ENCODE assay signal across 29 cellular contexts in genomic region chr2:120999374-121000097, GRCh38.
"Had no signal": no experiment of that assay in that cellular context is flagged by ENCODE, and none has a peak within 500 bp of the region (broad histone marks: within the 10 kb centered on the region; RNA-seq: fewer than 3 reads in every experiment).

No MANE protein-coding gene starts in this region.

- H3K4me3 Mint-ChIP-seq: mesothelial cell of epicardium; naive thymus-derived CD4-positive, alpha-beta T cell had no signal

- ATAC-seq: heart left ventricle; left lobe of liver; lower lobe of right lung; naive thymus-derived CD4-positive, alpha-beta T cell had no signal

- H2AFZ ChIP-seq: parathyroid adenoma had no signal

- H3K4me1 Mint-ChIP-seq: naive thymus-derived CD4-positive, alpha-beta T cell had no signal

- H3K27ac ChIP-seq: coronary artery, dorsolateral prefrontal cortex, heart left ventricle, lower lobe of right lung, parathyroid adenoma, SK-N-MC, spleen, suprapubic skin, tibial nerve, VCaP had no signal

- H3K4me3 ChIP-seq: coronary artery, dorsolateral prefrontal cortex, heart left ventricle, lower lobe of right lung, SK-N-MC, spleen, suprapubic skin, tibial nerve had no signal

- H3K36me3 Mint-ChIP-seq: mesothelial cell of epicardium; naive thymus-derived CD4-positive, alpha-beta T cell had no signal

- H3K9me3 Mint-ChIP-seq: mesothelial cell of epicardium had no signal

- H3K36me3 ChIP-seq: heart left ventricle, lower lobe of right lung, spleen, suprapubic skin, tibial nerve had no signal

- H3K27ac Mint-ChIP-seq: mesothelial cell of epicardium; naive thymus-derived CD4-positive, alpha-beta T cell had no signal

- H3K9ac ChIP-seq: parathyroid adenoma had no signal

- FAIRE-seq: bronchial epithelial cell, TTC549 had no signal

- H3K79me2 ChIP-seq: parathyroid adenoma had no signal

- H3K4me1 ChIP-seq: heart left ventricle, lower lobe of right lung, parathyroid adenoma, spleen, tibial nerve had no signal

- H3K9me3 ChIP-seq: heart left ventricle, lower lobe of right lung, suprapubic skin, tibial nerve had no signal

- DNase-seq: activated CD4-positive, alpha-beta T cell treated with anti-CD3 and anti-CD28 coated beads for 4 hours; activated CD4-positive, alpha-beta T cell treated with anti-CD3 and anti-CD28 coated beads, Interleukin-2, amount 50 U/mL, for 4 hours; activated CD8-positive, alpha-beta memory T cell treated with anti-CD3 and anti-CD28 coated beads, Interleukin-2, amount 50 U/mL, for 4 hours; activated gamma-delta T cell treated with Interleukin-2 at 50 U/mL for 16 hours; activated naive CD4-positive, alpha-beta T cell treated with anti-CD3 and anti-CD28 coated beads, Interleukin-2, amount 50 U/mL, for 16 hours; activated T-cell treated with anti-CD3 and anti-CD28 coated beads, Interleukin-2, amount 50 U/mL, for 1 hour; amniotic stem cell; cerebellar nuclear complex; dorsolateral prefrontal cortex; effector memory CD4-positive, alpha-beta T cell; erythroblast; foreskin fibroblast; heart left ventricle; lower lobe of right lung; naive thymus-derived CD4-positive, alpha-beta T cell; right cardiac atrium; spleen; stimulated activated naive CD4-positive, alpha-beta T cell; T-helper 9 cell had no signal

- H3K27me3 ChIP-seq: heart left ventricle, spleen, suprapubic skin, tibial nerve had no signal
